In the genomic region with DNA sequence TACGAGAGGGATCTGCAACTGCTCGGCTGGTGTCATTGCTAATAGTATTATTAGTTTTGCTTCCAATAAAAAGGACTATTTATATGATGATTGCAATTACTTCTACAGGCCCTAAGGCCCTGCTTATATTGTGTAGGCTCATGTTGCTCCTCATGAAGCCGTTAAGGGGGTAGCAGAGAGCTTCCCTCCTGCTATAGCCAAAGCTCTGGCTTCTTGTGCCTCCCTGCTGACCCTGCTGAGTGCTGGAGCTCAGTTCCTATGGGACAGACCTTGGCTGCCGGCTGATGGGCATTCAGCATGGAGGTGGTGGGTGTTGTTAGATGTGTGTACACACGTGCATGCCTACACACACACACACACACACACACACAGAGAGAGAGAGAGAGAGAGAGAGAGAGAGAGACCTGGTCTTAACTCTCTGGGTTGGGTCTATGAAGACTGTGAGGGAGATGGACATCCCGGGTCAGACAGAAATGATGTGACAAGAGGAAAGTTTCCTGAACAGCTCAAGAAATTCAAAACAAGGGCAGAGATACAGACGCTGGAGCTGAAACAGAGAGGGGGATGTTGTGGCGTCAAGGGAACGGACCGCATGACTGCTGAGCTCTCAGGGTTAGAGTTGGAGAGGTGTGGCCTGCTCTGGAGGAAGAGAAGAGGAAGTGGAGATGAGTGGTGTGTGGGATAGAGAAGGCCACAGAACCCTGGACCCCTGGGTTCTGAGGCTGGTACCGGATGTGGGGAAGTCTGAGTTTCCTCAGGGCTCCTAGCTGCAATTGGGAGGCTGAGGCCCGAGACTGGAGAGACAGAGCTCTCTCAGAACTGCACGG, we compare ENCODE assay signal across 11 cellular contexts. TPM values are rescaled to one million over a fixed set of nuclear protein-coding genes. Genes with fewer than 3 reads are reported as not detected.
DNase-seq lines count a peak whose midpoint lies in the region; ATAC-seq and TF ChIP-seq lines count a peak whose summit lies in the region.
"Had no signal": no experiment of that assay in that cellular context is flagged by ENCODE, and none has a peak within 500 bp of the region (broad histone marks: within the 10 kb centered on the region; RNA-seq: fewer than 3 reads in every experiment).

No MANE protein-coding gene starts in this region.

- intact Hi-C loops in activated B cell treated with CpG ODN at 0.5 μM for 24 hours (cut with micrococcal nuclease): loop anchor here (1.0 to 2.0 kb wide), 2 partner anchors 14 to 17 kb away; no protein-coding TSS in a partner anchor

- TF ChIP-seq CTCF in activated B cell treated with CpG ODN at 0.5 μM for 24 hours (IDR thresholded peaks at IDR 0.05): no peak

- CTCF ChIA-PET in activated B cell treated with CpG ODN at 0.5 μM for 24 hours (lab: Charles Lee): interaction anchor here (0.8 to 1.4 kb wide), 3 partner anchors 14 to 19 kb away, joined by 3 to 6 read pairs (median 4); no protein-coding TSS in a partner anchor

- no peak overlapping the region for H3K27ac Mint-ChIP-seq in activated B cell treated with CpG ODN at 0.5 μM for 24 hours

- H3K9me3 Mint-ChIP-seq in activated B cell treated with CpG ODN at 0.5 μM for 24 hours: no peaks in the 10 kb centered on the region
- H3K9me3 Mint-ChIP-seq: neural crest cell had no signal

- H3K4me1 Mint-ChIP-seq in activated B cell treated with CpG ODN at 0.5 μM for 24 hours: peaks cover 20% of the 10 kb centered on the region

- DNase-seq in activated B cell treated with CpG ODN at 0.5 μM for 24 hours (no peak), midbrain (lab: John Stamatoyannopoulos, UW) (peak; percentile 14), NCI-H187 treated with DMSO at 0.1 percent for 48 hours (lab: John Stamatoyannopoulos, UW) (no peak), DMS 273 treated with DMSO at 0.1 percent for 48 hours (lab: John Stamatoyannopoulos, UW) (no peak)
- DNase-seq: stimulated activated CD4-positive, alpha-beta T cell treated with anti-CD3 and anti-CD28 coated beads, Interleukin-1b, Interleukin-23, amount 100 ng/mL, for 48 hours; transverse colon had no signal

- no peaks in the 10 kb centered on the region for H3K36me3 Mint-ChIP-seq in activated B cell treated with CpG ODN at 0.5 μM for 24 hours (ENCODE audit: low read depth)

- POLR2A ChIA-PET in activated B cell treated with CpG ODN at 0.5 μM for 24 hours (lab: Charles Lee): interaction anchor here (0.6 kb wide), 2 partner anchors 148 to 438 kb away, joined by 3 read pairs; no protein-coding TSS in a partner anchor

- peak overlapping the region; percentile 5 for H3K4me3 Mint-ChIP-seq in activated B cell treated with CpG ODN at 0.5 μM for 24 hours

- H3K27me3 Mint-ChIP-seq in activated B cell treated with CpG ODN at 0.5 μM for 24 hours: peaks cover 84% of the 10 kb centered on the region

- ATAC-seq in GM18498 (IDR thresholded peaks at IDR 0.05; ENCODE audit: unreplicated experiment): peak; percentile 52
- ATAC-seq in HG03066 (IDR thresholded peaks at IDR 0.05; ENCODE audit: low read depth, unreplicated experiment): peak; percentile 70
- ATAC-seq in activated B cell treated with CpG ODN at 0.5 μM for 24 hours (ENCODE audit: low read depth): peak; percentile 76
- ATAC-seq in GM21619 (IDR thresholded peaks at IDR 0.05; ENCODE audit: unreplicated experiment): no peak
- ATAC-seq in GM21825 (IDR thresholded peaks at IDR 0.05; ENCODE audit: unreplicated experiment): no peak

RNA-seq across cellular contexts. Expression of a gene that starts 1.6 kb away (rescaled TPM):
- total RNA-seq in activated B cell treated with CpG ODN at 0.5 μM for 24 hours: 0.27 and 0.51 TPM in 2 replicates

RNA-seq across cellular contexts. Expression of a gene that starts 24.3 kb away (rescaled TPM):
- total RNA-seq in activated B cell treated with CpG ODN at 0.5 μM for 24 hours: not detected in 2 replicates

RNA-seq across cellular contexts. Expression of a gene that starts 33.7 kb away (rescaled TPM):
- total RNA-seq in activated B cell treated with CpG ODN at 0.5 μM for 24 hours: not detected in 2 replicates

RNA-seq across cellular contexts. Expression of a gene that starts 42.2 kb away (rescaled TPM):
- 64.6 and 71.8 TPM in 2 replicates for total RNA-seq in activated B cell treated with CpG ODN at 0.5 μM for 24 hours

RNA-seq across cellular contexts. Expression of a gene that starts 51.9 kb away (rescaled TPM):
- 75.6 and 84.5 TPM in 2 replicates for total RNA-seq in activated B cell treated with CpG ODN at 0.5 μM for 24 hours

Comparison
In these comparisons a context has a peak if more than half of its experiments do, and no peak if none do; other contexts are left out.
1. ATAC-seq: peak in GM18498 (single experiment), HG03066 (single experiment) and activated B cell treated with CpG ODN at 0.5 μM for 24 hours (single experiment); none in GM21619 (single experiment) and GM21825 (single experiment).